In genomic region chr15:70498096-70498626, GRCh38 we compare ENCODE assay signal across 15 cellular contexts.
DNase-seq lines count a peak whose midpoint lies in the region; ATAC-seq and TF ChIP-seq lines count a peak whose summit lies in the region.
"Had no signal": no experiment of that assay in that cellular context is flagged by ENCODE, and none has a peak within 500 bp of the region (broad histone marks: within the 10 kb centered on the region; RNA-seq: fewer than 3 reads in every experiment).

No MANE protein-coding gene starts in this region.

- H3K9ac ChIP-seq in endodermal cell (ENCODE audit: extremely low read depth, low read length, poor library complexity, severe bottlenecking): no peak overlapping the region

- intact Hi-C loops in left cardiac atrium (cut with DNase I) (no loop called here), heart right ventricle (cut with DNase I) (no loop called here), Panc1 (cut with micrococcal nuclease; ENCODE audit: unreplicated experiment) (no loop called here), posterior vena cava (cut with DNase I) (no loop called here)

- H3K27me3 ChIP-seq in heart right ventricle (no peaks in the 10 kb centered on the region), Panc1 (ENCODE audit: control insufficient read depth, insufficient read depth, low read length) (no peaks in the 10 kb centered on the region), endodermal cell (ENCODE audit: control insufficient read depth, insufficient read depth, low read length, poor library complexity, severe bottlenecking) (peaks cover 7% of the 10 kb centered on the region)

- no peak for ATAC-seq in left cardiac atrium
- ATAC-seq in heart right ventricle: no peak
- no peak for ATAC-seq in Panc1
- ATAC-seq in HG03520 (IDR thresholded peaks at IDR 0.05; ENCODE audit: unreplicated experiment): no peak
- ATAC-seq: GM23338 had no signal

- H3K4me3 ChIP-seq in heart right ventricle (no peak overlapping the region), Panc1 (ENCODE audit: low read depth in 2 of 2, low read length in 2 of 2) (no peak overlapping the region), endodermal cell (ENCODE audit: low read length) (no peak overlapping the region)
- H3K4me3 ChIP-seq: GM23338 had no signal

- no TSS peak for BruUV-seq in Panc1 (replicated peaks; lab: Mats Ljungman, UMichigan)

- H3K27ac ChIP-seq in heart right ventricle (no peak overlapping the region), Panc1 (ENCODE audit: low read length) (peak overlapping the region; percentile 92), endodermal cell (ENCODE audit: low read depth, low read length) (no peak overlapping the region)

- peaks cover 14% of the 10 kb centered on the region for H3K27me3 Mint-ChIP-seq in endodermal cell (ENCODE audit: insufficient read depth)
- H3K27me3 Mint-ChIP-seq: B cell; CD4-positive, alpha-beta memory T cell had no signal

- H3K4me1 ChIP-seq in heart right ventricle: peaks cover 0 to 30% (median 1%) of the 10 kb centered on the region in 9 donors
- H3K4me1 ChIP-seq in Panc1 (ENCODE audit: control insufficient read depth, insufficient read depth, low read length): peaks cover 69% of the 10 kb centered on the region
- peaks cover 20% of the 10 kb centered on the region for H3K4me1 ChIP-seq in endodermal cell (ENCODE audit: control insufficient read depth, insufficient read depth, low read length)

- H3K9me3 ChIP-seq in heart right ventricle (no peaks in the 10 kb centered on the region), Panc1 (ENCODE audit: control insufficient read depth, insufficient read depth, low read depth, low read length) (no peaks in the 10 kb centered on the region), endodermal cell (ENCODE audit: control insufficient read depth, low read length) (no peaks in the 10 kb centered on the region)

- H3K36me3 ChIP-seq in heart right ventricle (no peaks in the 10 kb centered on the region), Panc1 (ENCODE audit: control insufficient read depth, insufficient read depth, low read length) (no peaks in the 10 kb centered on the region), endodermal cell (ENCODE audit: control insufficient read depth, insufficient read depth, low read length) (no peaks in the 10 kb centered on the region)

- peak; percentile 6 for DNase-seq in left cardiac atrium
- no peak for DNase-seq in heart right ventricle
- DNase-seq in Panc1 (ENCODE audit: low read depth, low spot score): no peak
- peak; percentile 50 for DNase-seq in posterior vena cava (ENCODE audit: low spot score)
- no peak for DNase-seq in CD1c-positive myeloid dendritic cell (ENCODE audit: extremely low spot score)
- DNase-seq in endodermal cell: no peak
- DNase-seq: C1 segment of cervical spinal cord; CD4-positive, alpha-beta memory T cell; DMS153; DND-41; GDM1; H7 had no signal

- in situ Hi-C loops in Panc1 (cut with HindIII; ENCODE audit: low pct_unique_long_range_greater_than_20kb, low sequenced_read_pairs): no loop called here

- no peaks in the 10 kb centered on the region for H3K36me3 Mint-ChIP-seq in endodermal cell (ENCODE audit: low read depth)
- H3K36me3 Mint-ChIP-seq: CD4-positive, alpha-beta memory T cell had no signal

- 96% methylated on average over 12 of the region's 12 CpGs for WGBS in heart right ventricle, 2 donors
- WGBS in endodermal cell (ENCODE audit: insufficient coverage in 1 of 2, insufficient read length in 1 of 2), 2 experiments: 94 to 99% methylated on average over 11 to 12 of the region's 12 CpGs

- H3K4me3 Mint-ChIP-seq in endodermal cell: no peak overlapping the region
- H3K4me3 Mint-ChIP-seq: B cell, GM23338 had no signal

- H3K27ac Mint-ChIP-seq in endodermal cell: no peak overlapping the region
- H3K27ac Mint-ChIP-seq: B cell; CD4-positive, alpha-beta memory T cell; GM23338 had no signal

- TF ChIP-seq CTCF in heart right ventricle (IDR thresholded peaks at IDR 0.05) (no peak), Panc1 (IDR thresholded peaks at IDR 0.05) (no peak), endodermal cell (conservative IDR thresholded peaks at IDR 0.05) (no peak)

- CTCF ChIA-PET in Panc1 (lab: Charles Lee): no interaction called here

- peaks cover 26% of the 10 kb centered on the region for H3K4me1 Mint-ChIP-seq in endodermal cell

- H3K9me3 Mint-ChIP-seq in endodermal cell: no peaks in the 10 kb centered on the region
- H3K9me3 Mint-ChIP-seq: CD4-positive, alpha-beta memory T cell; GM23338 had no signal

- POLR2A ChIA-PET in Panc1 (lab: Charles Lee): interaction anchor here (0.7 kb wide), 1 partner anchor 1036 kb away, joined by 3 read pairs; no protein-coding TSS in a partner anchor

Comparison
In these comparisons a context has a peak if more than half of its experiments do, and no peak if none do; other contexts are left out.
1. DNase-seq: peak in left cardiac atrium (single experiment) and posterior vena cava (single experiment); none in heart right ventricle (0 of 2), Panc1 (single experiment), CD1c-positive myeloid dendritic cell (single experiment) and endodermal cell (single experiment).